ENCODE assay signal across 12 cellular contexts in genomic region chr14:87940382-87940781, GRCh38. TPM values are rescaled to one million over a fixed set of nuclear protein-coding genes. Genes with fewer than 3 reads are reported as not detected.
DNase-seq lines count a peak whose midpoint lies in the region; ATAC-seq lines count a peak whose summit lies in the region.
"Had no signal": no experiment of that assay in that cellular context is flagged by ENCODE, and none has a peak within 500 bp of the region (broad histone marks: within the 10 kb centered on the region; RNA-seq: fewer than 3 reads in every experiment).

No MANE protein-coding gene starts in this region.

- no peak overlapping the region for H3K27ac ChIP-seq in mesendoderm (ENCODE audit: low read depth, low read length)
- H3K27ac ChIP-seq: body of pancreas, parathyroid adenoma had no signal

- no peaks in the 10 kb centered on the region for H3K4me1 ChIP-seq in mesendoderm (ENCODE audit: control insufficient read depth, low read depth, low read length)
- H3K4me1 ChIP-seq: parathyroid adenoma had no signal

- H2BK15ac ChIP-seq in mesendoderm (replicated peaks; ENCODE audit: low read depth): no peak overlapping the region

- H2AK5ac ChIP-seq in mesendoderm (ENCODE audit: low read length): no peak overlapping the region

- WGBS in mesendoderm (ENCODE audit: extremely low coverage, insufficient coverage, low lambda C conversion rate): no CpG with 5 or more reads among the region's 3 CpGs

- no peak overlapping the region for H4K8ac ChIP-seq in mesendoderm (ENCODE audit: low read depth, low read length)

- H3K9me3 Mint-ChIP-seq in stimulated activated naive B cell treated with anti-CD40 and anti-IgM and Interleukin-4, amounts not matched to agents 10 μg/mL and 1 μg/mL and 100 μg/mL, for 72 hours: no peaks in the 10 kb centered on the region
- H3K9me3 Mint-ChIP-seq: CD8-positive, alpha-beta T cell had no signal

- H2BK5ac ChIP-seq in mesendoderm (ENCODE audit: low read length): no peak overlapping the region

- no peaks in the 10 kb centered on the region for H3K27me3 Mint-ChIP-seq in stimulated activated naive B cell treated with anti-CD40 and anti-IgM and Interleukin-4, amounts not matched to agents 10 μg/mL and 1 μg/mL and 100 μg/mL, for 72 hours

- H3K4me3 ChIP-seq in mesendoderm (ENCODE audit: low read length): no peak overlapping the region
- H3K4me3 ChIP-seq: body of pancreas had no signal

- H3K4me2 ChIP-seq in mesendoderm (ENCODE audit: low read length): no peak overlapping the region

- no peak overlapping the region for H3K56ac ChIP-seq in mesendoderm (ENCODE audit: low read length)

- no peak overlapping the region for H3K23ac ChIP-seq in mesendoderm (ENCODE audit: low read length)

- H3K36me3 ChIP-seq in mesendoderm (ENCODE audit: control insufficient read depth, insufficient read depth, low read length): no peaks in the 10 kb centered on the region

- no peak overlapping the region for H3K9ac ChIP-seq in mesendoderm (ENCODE audit: low read length)
- H3K9ac ChIP-seq: parathyroid adenoma had no signal

- no peaks in the 10 kb centered on the region for H3K27me3 ChIP-seq in mesendoderm (ENCODE audit: insufficient read depth, low read length, poor library complexity)
- H3K27me3 ChIP-seq: body of pancreas had no signal

- no peaks in the 10 kb centered on the region for H3K79me2 ChIP-seq in mesendoderm (ENCODE audit: control insufficient read depth, insufficient read depth, low read length)
- H3K79me2 ChIP-seq: parathyroid adenoma had no signal

- peaks cover 4 to 33% of the 10 kb centered on the region in 2 donors for H3K36me3 Mint-ChIP-seq in stimulated activated naive B cell treated with anti-CD40 and anti-IgM and Interleukin-4, amounts not matched to agents 10 μg/mL and 1 μg/mL and 100 μg/mL, for 72 hours

- H3K4ac ChIP-seq in mesendoderm (ENCODE audit: low read depth, low read length): no peak overlapping the region

- peak; percentile 93 for ATAC-seq in GM19043 (IDR thresholded peaks at IDR 0.05; ENCODE audit: low read depth, unreplicated experiment)
- ATAC-seq in GM21786 (IDR thresholded peaks at IDR 0.05; ENCODE audit: unreplicated experiment): peak; percentile 97
- peak; percentile 90 for ATAC-seq in HG03108 (IDR thresholded peaks at IDR 0.05; ENCODE audit: unreplicated experiment)
- ATAC-seq in stimulated activated naive B cell treated with anti-CD40 and anti-IgM and Interleukin-4, amounts not matched to agents 10 μg/mL and 1 μg/mL and 100 μg/mL, for 72 hours (replicated peaks): peak; percentile 67 to 91
- ATAC-seq: body of pancreas; CD8-positive, alpha-beta T cell; stimulated activated naive CD8-positive, alpha-beta T cell treated with anti-CD3 and anti-CD28 coated beads, Interleukin-15, Interleukin-2, amounts not matched to agents 100 U/mL and 50 U/mL, for 24 hours had no signal

- H3K4me3 Mint-ChIP-seq in stimulated activated naive B cell treated with anti-CD40 and anti-IgM and Interleukin-4, amounts not matched to agents 10 μg/mL and 1 μg/mL and 100 μg/mL, for 72 hours: no peak overlapping the region
- H3K4me3 Mint-ChIP-seq: CD8-positive, alpha-beta T cell had no signal

- H4K5ac ChIP-seq in mesendoderm (ENCODE audit: low read length): no peak overlapping the region

- no peak overlapping the region for H3K27ac Mint-ChIP-seq in stimulated activated naive B cell treated with anti-CD40 and anti-IgM and Interleukin-4, amounts not matched to agents 10 μg/mL and 1 μg/mL and 100 μg/mL, for 72 hours
- H3K27ac Mint-ChIP-seq: CD8-positive, alpha-beta T cell had no signal

- no peaks in the 10 kb centered on the region for H3K79me1 ChIP-seq in mesendoderm (ENCODE audit: low read length)

- DNase-seq in stimulated activated naive B cell treated with anti-CD40 and anti-IgM and Interleukin-4, amounts not matched to agents 10 μg/mL and 1 μg/mL and 100 μg/mL, for 72 hours: no peak
- DNase-seq in stimulated activated CD4-positive, alpha-beta T cell treated with anti-CD3 and anti-CD28 coated beads, Interleukin-4, amount 100 ng/mL, for 4 hours: no peak
- DNase-seq in kidney tubule cell (ENCODE audit: low spot score) (no peak), mesendoderm (no peak)
- DNase-seq: body of pancreas; CD8-positive, alpha-beta T cell; NCI-H345; stimulated activated naive CD8-positive, alpha-beta T cell treated with anti-CD3 and anti-CD28 coated beads, Interleukin-15, Interleukin-2, amounts not matched to agents 100 U/mL and 50 U/mL, for 24 hours had no signal

- H3K18ac ChIP-seq in mesendoderm (ENCODE audit: low read length): no peak overlapping the region

- no peak overlapping the region for H2BK120ac ChIP-seq in mesendoderm (ENCODE audit: low read depth, low read length)

- peaks cover 0 to 3% of the 10 kb centered on the region in 2 donors for H3K4me1 Mint-ChIP-seq in stimulated activated naive B cell treated with anti-CD40 and anti-IgM and Interleukin-4, amounts not matched to agents 10 μg/mL and 1 μg/mL and 100 μg/mL, for 72 hours

RNA-seq across cellular contexts. Expression of gene GALC, which starts 52.6 kb away (rescaled TPM):
- polyA plus RNA-seq in mesendoderm (2013, experiment 1 of 2): 8.0 TPM
- 8.2 TPM for polyA plus RNA-seq in mesendoderm (2013, experiment 2 of 2)
